In genomic region chr12:112961074-112961473, GRCh38 we compare ENCODE assay signal across 23 cellular contexts. TPM values are rescaled to one million over a fixed set of nuclear protein-coding genes. Genes with fewer than 3 reads are reported as not detected.
DNase-seq lines count a peak whose midpoint lies in the region; ATAC-seq, FAIRE-seq and TF ChIP-seq lines count a peak whose summit lies in the region.
"Had no signal": no experiment of that assay in that cellular context is flagged by ENCODE, and none has a peak within 500 bp of the region (broad histone marks: within the 10 kb centered on the region; RNA-seq: fewer than 3 reads in every experiment).

No MANE protein-coding gene starts in this region.

- no peak for TF ChIP-seq RAD21 in HCT116 (IDR thresholded peaks at IDR 0.05; ENCODE audit: low read depth)

- TF ChIP-seq CTCF in HCT116 (IDR thresholded peaks at IDR 0.05 in 2 of 3, conservative IDR thresholded peaks at IDR 0.05 in 1 of 3; ENCODE audit: borderline replicate concordance in 1 of 3, insufficient read depth in 1 of 3, low read depth in 2 of 3, low read length in 2 of 3) = no peak

- no peaks in the 10 kb centered on the region for H3K79me2 ChIP-seq in HCT116 (ENCODE audit: insufficient read depth, low read length)

- POLR2A ChIA-PET in activated CD4-positive, alpha-beta T cell treated with anti-CD3 and anti-CD28 coated beads for 36 hours (lab: Charles Lee) = interaction anchor here (0.6 kb wide), 1 partner anchor 140 kb away, joined by 4 read pairs; no protein-coding TSS in a partner anchor
- POLR2A ChIA-PET in HCT116 (lab: Charles Lee) = no interaction called here
- POLR2A ChIA-PET in activated CD4-positive, alpha-beta memory T cell treated with anti-CD3 and anti-CD28 coated beads for 36 hours (lab: Charles Lee) = interaction anchor here (1.9 kb wide), 1 partner anchor 17 kb away, joined by 6 read pairs; the partner anchor contains the start of gene OAS2

- H3K9me3 ChIP-seq in HCT116 (ENCODE audit: control insufficient read depth in 1 of 2, insufficient read depth in 1 of 2, low read depth in 1 of 2, low read length in 2 of 2) = no peaks in the 10 kb centered on the region

- H4K20me1 ChIP-seq in HCT116 (ENCODE audit: insufficient read depth) = no peaks in the 10 kb centered on the region

- RAD21 ChIA-PET in HCT116 (lab: Charles Lee; ENCODE audit: low non-redundant PET in 1 of 2, low total read pairs in 2 of 2, uncharacterized antibody in 2 of 2, unreplicated experiment in 2 of 2) = no interaction called here

- TF ChIP-seq POLR2A in HCT116 (IDR thresholded peaks at IDR 0.05; ENCODE audit: borderline replicate concordance, extremely low read depth, insufficient read depth, insufficient read length) = no peak

- no peak overlapping the region for H3K9ac ChIP-seq in HCT116 (ENCODE audit: low read length)

- no peaks in the 10 kb centered on the region for H3K4me1 ChIP-seq in HCT116 (ENCODE audit: control insufficient read depth in 1 of 2, insufficient read depth in 2 of 2, low read length in 2 of 2)
- H3K4me1 ChIP-seq: right atrium auricular region had no signal

- no peak overlapping the region for H3K4me3 ChIP-seq in HCT116 (replicated peaks in 1 of 2; ENCODE audit: low read depth in 1 of 2, low read length in 2 of 2)
- H3K4me3 ChIP-seq: right atrium auricular region had no signal

- H3K36me3 Mint-ChIP-seq in activated CD4-positive, alpha-beta T cell treated with anti-CD3 and anti-CD28 coated beads for 36 hours (ENCODE audit: low read depth) = peaks cover 63% of the 10 kb centered on the region
- peaks cover 64% of the 10 kb centered on the region for H3K36me3 Mint-ChIP-seq in activated CD4-positive, alpha-beta memory T cell treated with anti-CD3 and anti-CD28 coated beads for 36 hours

- ATAC-seq in activated CD4-positive, alpha-beta T cell treated with anti-CD3 and anti-CD28 coated beads for 36 hours = peak; percentile 76
- peak; percentile 84 for ATAC-seq in HCT116
- ATAC-seq: HepG2 had no signal

- H3K27me3 ChIP-seq in HCT116 (ENCODE audit: insufficient read depth, low read length) = no peaks in the 10 kb centered on the region
- H3K27me3 ChIP-seq: right atrium auricular region had no signal

- H3K27ac Mint-ChIP-seq in activated CD4-positive, alpha-beta T cell treated with anti-CD3 and anti-CD28 coated beads for 36 hours = no peak overlapping the region
- H3K27ac Mint-ChIP-seq in activated CD4-positive, alpha-beta memory T cell treated with anti-CD3 and anti-CD28 coated beads for 36 hours = no peak overlapping the region
- H3K27ac Mint-ChIP-seq: B cell had no signal

- peak; percentile 34 for DNase-seq in activated CD4-positive, alpha-beta T cell treated with anti-CD3 and anti-CD28 coated beads for 36 hours
- no peak for DNase-seq in activated CD4-positive, alpha-beta T cell treated with anti-CD3 and anti-CD28 coated beads for 1 hour
- DNase-seq in HCT116 (ENCODE audit: low read depth, low spot score) (no peak), iPS-NIHi7 (ENCODE audit: extremely low spot score) (peak; percentile 15), frontal cortex (ENCODE audit: low spot score in 2 of 2) (no peak), SIG-M5 treated with dmso at 0.1 percent for 504 hours (lab: John Stamatoyannopoulos, UW; ENCODE audit: unreplicated experiment) (no peak)
- peak; percentile 23 for DNase-seq in activated CD4-positive, alpha-beta memory T cell treated with anti-CD3 and anti-CD28 coated beads for 36 hours
- DNase-seq in stimulated activated naive CD4-positive, alpha-beta T cell treated with Interleukin-2 at 50 U/mL for 16 hours (lab: John Stamatoyannopoulos, UW) = no peak
- DNase-seq: caudate nucleus; DND-41; hippocampal formation; kidney glomerular epithelial cell; mesenchymal stem cell; naive B cell; NCI-H1436 treated with DMSO at 0.1 percent for 48 hours; NCI-H2171; NCI-H526 treated with DMSO at 0.1 percent for 48 hours; SHP77; stimulated activated CD4-positive, alpha-beta T cell treated with anti-CD3 and anti-CD28 coated beads, Interleukin-12 subunit alpha, Interleukin-12 subunit beta, amount 100 ng/mL, for 4 hours; T-cell had no signal

- FAIRE-seq in frontal cortex (lab: Jason Lieb, UNC) = no peak
- FAIRE-seq: HepG2 had no signal

- H3K4me1 Mint-ChIP-seq in activated CD4-positive, alpha-beta T cell treated with anti-CD3 and anti-CD28 coated beads for 36 hours = peaks cover 11% of the 10 kb centered on the region
- no peaks in the 10 kb centered on the region for H3K4me1 Mint-ChIP-seq in activated CD4-positive, alpha-beta memory T cell treated with anti-CD3 and anti-CD28 coated beads for 36 hours (ENCODE audit: low read depth)
- H3K4me1 Mint-ChIP-seq: B cell, naive B cell had no signal

- intact Hi-C loops in activated CD4-positive, alpha-beta T cell treated with anti-CD3 and anti-CD28 coated beads for 36 hours (cut with DNase I, micrococcal nuclease) = no loop called here
- intact Hi-C loops in HCT116 (cut with micrococcal nuclease) = no loop called here
- intact Hi-C loops in activated CD4-positive, alpha-beta memory T cell treated with anti-CD3 and anti-CD28 coated beads for 36 hours (cut with micrococcal nuclease) = no loop called here

- peaks cover 0 to 7% of the 10 kb centered on the region in 2 experiments; a peak in 1 of 4 replicates for H3K36me3 ChIP-seq in HCT116 (ENCODE audit: control insufficient read depth in 1 of 2, insufficient read depth in 2 of 2, low read length in 2 of 2)

- no peak overlapping the region for H2AFZ ChIP-seq in HCT116 (ENCODE audit: low read depth, low read length, poor library complexity, severe bottlenecking)

- CTCF ChIA-PET in activated CD4-positive, alpha-beta T cell treated with anti-CD3 and anti-CD28 coated beads for 36 hours (lab: Charles Lee) = interaction anchor here (1.3 kb wide), 1 partner anchor 32 kb away, joined by 6 read pairs; no protein-coding TSS in a partner anchor
- CTCF ChIA-PET in HCT116 (lab: Charles Lee) = no interaction called here
- CTCF ChIA-PET in activated CD4-positive, alpha-beta memory T cell treated with anti-CD3 and anti-CD28 coated beads for 36 hours (lab: Charles Lee) = interaction anchor here (1.2 kb wide), 1 partner anchor 32 kb away, joined by 4 read pairs; no protein-coding TSS in a partner anchor

- H3K27me3 Mint-ChIP-seq in activated CD4-positive, alpha-beta T cell treated with anti-CD3 and anti-CD28 coated beads for 36 hours = no peaks in the 10 kb centered on the region
- H3K27me3 Mint-ChIP-seq in activated CD4-positive, alpha-beta memory T cell treated with anti-CD3 and anti-CD28 coated beads for 36 hours = no peaks in the 10 kb centered on the region
- H3K27me3 Mint-ChIP-seq: B cell, naive B cell, T-cell had no signal

- H3K4me2 ChIP-seq in HCT116 (ENCODE audit: low read length) = no peak overlapping the region

- BruUV-seq in HCT116 (replicated peaks; lab: Mats Ljungman, UMichigan) = no TSS peak

- peaks cover 7% of the 10 kb centered on the region for H3K9me3 Mint-ChIP-seq in activated CD4-positive, alpha-beta T cell treated with anti-CD3 and anti-CD28 coated beads for 36 hours (ENCODE audit: low read depth)
- H3K9me3 Mint-ChIP-seq in activated CD4-positive, alpha-beta memory T cell treated with anti-CD3 and anti-CD28 coated beads for 36 hours = peaks cover 16% of the 10 kb centered on the region

- H3K27ac ChIP-seq in HCT116 (ENCODE audit: low read depth, low read length) = no peak overlapping the region
- H3K27ac ChIP-seq: right atrium auricular region had no signal

- H3K4me3 Mint-ChIP-seq in activated CD4-positive, alpha-beta T cell treated with anti-CD3 and anti-CD28 coated beads for 36 hours = no peak overlapping the region
- H3K4me3 Mint-ChIP-seq in activated CD4-positive, alpha-beta memory T cell treated with anti-CD3 and anti-CD28 coated beads for 36 hours = no peak overlapping the region
- H3K4me3 Mint-ChIP-seq: B cell, naive B cell, T-cell had no signal

- no peaks in the 10 kb centered on the region for H3K9me2 ChIP-seq in HCT116 (ENCODE audit: insufficient read depth)

TF ChIP-seq in HCT116, 20 proteins besides CTCF, POLR2A, EP300 and RAD21 (continues in another document):
- no peak for TF ChIP-seq ZFX (IDR thresholded peaks at IDR 0.05)
- TF ChIP-seq CEBPB (IDR thresholded peaks at IDR 0.05; ENCODE audit: low read depth) = no peak

RNA-seq across cellular contexts. Expression of gene OAS2, which starts 17.2 kb away (rescaled TPM):
- 100 to 1,000 TPM; 148 to 278 TPM for total RNA-seq in activated CD4-positive, alpha-beta T cell treated with anti-CD3 and anti-CD28 coated beads for 36 hours
- total RNA-seq in HCT116 (2021; ENCODE audit: unreplicated experiment) (0.30 TPM), frontal cortex (0.82 TPM)
- polyA plus RNA-seq in HCT116 (2012) = 0.03 and 0.12 TPM in 2 replicates
- total RNA-seq in activated CD4-positive, alpha-beta memory T cell treated with anti-CD3 and anti-CD28 coated beads for 36 hours = 100 to 1,000 TPM; 140 to 148 TPM

RNA-seq across cellular contexts. Expression of gene OAS3, which starts 22.8 kb away (rescaled TPM):
- 10 to 100 TPM; 32.1 to 35.3 TPM for total RNA-seq in activated CD4-positive, alpha-beta T cell treated with anti-CD3 and anti-CD28 coated beads for 36 hours
- total RNA-seq in HCT116 (2021; ENCODE audit: unreplicated experiment) = 29.5 TPM
- polyA plus RNA-seq in HCT116 (2012) = 14.9 and 15.3 TPM in 2 replicates
- 10 to 100 TPM; 34.6 to 37.1 TPM for total RNA-seq in activated CD4-positive, alpha-beta memory T cell treated with anti-CD3 and anti-CD28 coated beads for 36 hours
- total RNA-seq in frontal cortex = 2.0 TPM

RNA-seq across cellular contexts. Expression of gene OAS1, which starts 54.3 kb away (rescaled TPM):
- 10 to 100 TPM; 50.5 to 52.8 TPM for total RNA-seq in activated CD4-positive, alpha-beta T cell treated with anti-CD3 and anti-CD28 coated beads for 36 hours
- total RNA-seq in HCT116 (2021; ENCODE audit: unreplicated experiment) (0.64 TPM), frontal cortex (1.2 TPM)
- 0.99 and 1.8 TPM in 2 replicates for polyA plus RNA-seq in HCT116 (2012)
- total RNA-seq in activated CD4-positive, alpha-beta memory T cell treated with anti-CD3 and anti-CD28 coated beads for 36 hours = 10 to 100 TPM; 46.0 to 49.1 TPM

Comparison
In these comparisons a context has a peak if more than half of its experiments do, and no peak if none do; other contexts are left out.
1. DNase-seq: peak in activated CD4-positive, alpha-beta T cell treated with anti-CD3 and anti-CD28 coated beads for 36 hours (single experiment), activated CD4-positive, alpha-beta memory T cell treated with anti-CD3 and anti-CD28 coated beads for 36 hours (single experiment) and iPS-NIHi7 (single experiment); none in activated CD4-positive, alpha-beta T cell treated with anti-CD3 and anti-CD28 coated beads for 1 hour (single experiment), HCT116 (single experiment), frontal cortex (0 of 2), SIG-M5 treated with dmso at 0.1 percent for 504 hours (single experiment) and stimulated activated naive CD4-positive, alpha-beta T cell treated with Interleukin-2 at 50 U/mL for 16 hours (single experiment).
2. RNA of gene OAS2, which starts 17.2 kb away (total RNA-seq): 148 to 278 TPM in activated CD4-positive, alpha-beta T cell treated with anti-CD3 and anti-CD28 coated beads for 36 hours and 140 to 148 TPM in activated CD4-positive, alpha-beta memory T cell treated with anti-CD3 and anti-CD28 coated beads for 36 hours; 0.82 TPM in frontal cortex (single experiment) and 0.30 TPM in HCT116 (single experiment); every median in the first group is over 10 times any median in the second.
3. RNA of gene OAS3, which starts 22.8 kb away (total RNA-seq): 34.6 to 37.1 TPM in activated CD4-positive, alpha-beta memory T cell treated with anti-CD3 and anti-CD28 coated beads for 36 hours, 32.1 to 35.3 TPM in activated CD4-positive, alpha-beta T cell treated with anti-CD3 and anti-CD28 coated beads for 36 hours and 29.5 TPM in HCT116 (single experiment); 2.0 TPM in frontal cortex (single experiment); every median in the first group is over 10 times any median in the second.
4. RNA of gene OAS1, which starts 54.3 kb away (total RNA-seq): 50.5 to 52.8 TPM in activated CD4-positive, alpha-beta T cell treated with anti-CD3 and anti-CD28 coated beads for 36 hours and 46.0 to 49.1 TPM in activated CD4-positive, alpha-beta memory T cell treated with anti-CD3 and anti-CD28 coated beads for 36 hours; 1.2 TPM in frontal cortex (single experiment) and 0.64 TPM in HCT116 (single experiment); every median in the first group is over 10 times any median in the second.